In the genomic region with DNA sequence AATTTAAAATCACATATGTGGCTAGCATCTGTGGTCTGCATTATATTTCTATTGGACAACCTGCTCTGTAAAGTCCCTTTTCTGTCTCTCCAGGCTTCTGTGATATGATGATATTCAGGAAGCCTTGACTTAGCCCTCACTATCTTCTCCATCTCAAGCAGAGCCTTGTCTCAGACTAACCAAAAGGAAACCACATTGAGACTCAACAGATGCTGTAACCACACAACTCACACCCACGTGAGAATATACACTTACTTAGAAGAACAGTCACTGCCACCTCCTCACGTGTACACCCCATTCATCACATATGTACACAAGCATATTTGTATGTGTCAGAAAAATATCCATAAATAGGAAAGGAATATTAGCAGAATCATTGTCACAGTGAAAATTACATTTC, we compare ENCODE assay signal across 12 cellular contexts. TPM values are rescaled to one million over a fixed set of nuclear protein-coding genes. Genes with fewer than 3 reads are reported as not detected.
A peak's percentile ranks its signal among the peaks of the same experiment; 100 is the strongest.
DNase-seq lines count a peak whose midpoint lies in the region; ATAC-seq and TF ChIP-seq lines count a peak whose summit lies in the region.
"Had no signal": no experiment of that assay in that cellular context is flagged by ENCODE, and none has a peak within 500 bp of the region (broad histone marks: within the 10 kb centered on the region; RNA-seq: fewer than 3 reads in every experiment).

No MANE protein-coding gene starts in this region.

- H3K9me3 Mint-ChIP-seq in effector memory CD8-positive, alpha-beta T cell, result no peaks in the 10 kb centered on the region

- H3K27ac Mint-ChIP-seq in effector memory CD8-positive, alpha-beta T cell, result no peak overlapping the region
- H3K27ac Mint-ChIP-seq: naive B cell had no signal

- no peaks in the 10 kb centered on the region for H3K36me3 ChIP-seq in heart left ventricle
- no peaks in the 10 kb centered on the region for H3K36me3 ChIP-seq in ascending aorta

- peaks cover 0 to 6% (median 0%) of the 10 kb centered on the region in 12 donors for H3K4me1 ChIP-seq in heart left ventricle
- H3K4me1 ChIP-seq in ascending aorta, result no peaks in the 10 kb centered on the region

- peak; percentile 8 to 25 (median 22) for DNase-seq in effector memory CD8-positive, alpha-beta T cell
- DNase-seq in cardiac septum (ENCODE audit: low spot score) (no peak), heart left ventricle (no peak), ascending aorta (ENCODE audit: low spot score in 2 of 2) (no peak), GM20000 (ENCODE audit: low spot score) (no peak)
- DNase-seq: erythroblast, naive B cell had no signal

- H3K27me3 ChIP-seq in heart left ventricle, result peaks cover 0 to 9% (median 0%) of the 10 kb centered on the region in 9 donors
- no peaks in the 10 kb centered on the region for H3K27me3 ChIP-seq in ascending aorta

- H3K27ac ChIP-seq in heart left ventricle (peak overlapping the region in 1 of 12 donors; percentile 65), ascending aorta (no peak overlapping the region)

- intact Hi-C loops in cardiac septum (cut with DNase I), result no loop called here
- intact Hi-C loops in heart left ventricle (cut with DNase I), result no loop called here
- intact Hi-C loops in ascending aorta (cut with DNase I), result no loop called here

- H3K27me3 Mint-ChIP-seq in effector memory CD8-positive, alpha-beta T cell, result peaks cover 44 to 47% of the 10 kb centered on the region in 2 donors

- WGBS in heart left ventricle, 4 donors, result 25 to 40% (median 32%) methylated on average over 2 of the region's 2 CpGs

- H3K9me3 ChIP-seq in heart left ventricle, result no peaks in the 10 kb centered on the region
- no peaks in the 10 kb centered on the region for H3K9me3 ChIP-seq in ascending aorta

- TF ChIP-seq POLR2A in heart left ventricle (IDR thresholded peaks at IDR 0.05), result no peak

- H3K4me1 Mint-ChIP-seq in effector memory CD8-positive, alpha-beta T cell (ENCODE audit: low read depth in 2 of 2), result peaks cover 18 to 24% of the 10 kb centered on the region in 2 donors
- H3K4me1 Mint-ChIP-seq: naive B cell had no signal

- no peak overlapping the region for H3K4me3 ChIP-seq in heart left ventricle
- H3K4me3 ChIP-seq in ascending aorta, result no peak overlapping the region

- H3K4me3 Mint-ChIP-seq in effector memory CD8-positive, alpha-beta T cell, result no peak overlapping the region
- H3K4me3 Mint-ChIP-seq: naive B cell had no signal

- peak; percentile 96 for ATAC-seq in GM18502 (IDR thresholded peaks at IDR 0.05; ENCODE audit: poor library complexity, unreplicated experiment)
- ATAC-seq in GM19372 (IDR thresholded peaks at IDR 0.05; ENCODE audit: low read depth, unreplicated experiment), result peak; percentile 76
- ATAC-seq in HG03521 (IDR thresholded peaks at IDR 0.05; ENCODE audit: unreplicated experiment), result peak; percentile 74
- peak; percentile 97 for ATAC-seq in effector memory CD8-positive, alpha-beta T cell (replicated peaks)
- ATAC-seq in heart left ventricle, result no peak
- ATAC-seq: Panc1 had no signal

- H3K36me3 Mint-ChIP-seq in effector memory CD8-positive, alpha-beta T cell (ENCODE audit: insufficient read depth), result no peaks in the 10 kb centered on the region
- H3K36me3 Mint-ChIP-seq: naive B cell had no signal

- no peak for TF ChIP-seq CTCF in heart left ventricle (IDR thresholded peaks at IDR 0.05)
- no peak for TF ChIP-seq CTCF in ascending aorta (IDR thresholded peaks at IDR 0.05)
- TF ChIP-seq CTCF in GM20000 (IDR thresholded peaks at IDR 0.05; ENCODE audit: extremely low read depth, missing control alignments), result no peak

RNA-seq across cellular contexts. Expression of gene HTR4, which starts 33.6 kb away (rescaled TPM):
- total RNA-seq in cardiac septum, result 0.70 TPM
- 1 to 10 TPM in 1 of 9 donors, under 1 TPM in 4, not detected in 4; 0.23 to 1.6 (median 0.35) TPM for total RNA-seq in heart left ventricle
- under 1 TPM; 0.11 to 0.22 TPM for polyA plus RNA-seq in heart left ventricle
- 0.21 TPM for total RNA-seq in ascending aorta
- total RNA-seq: astrocyte had no signal

Comparison
In these comparisons a context has a peak if more than half of its experiments do, and no peak if none do; other contexts are left out.
1. ATAC-seq: peak in GM18502 (single experiment), GM19372 (single experiment), HG03521 (single experiment) and effector memory CD8-positive, alpha-beta T cell (single experiment); none in heart left ventricle (0 of 4).
2. DNase-seq: peak in effector memory CD8-positive, alpha-beta T cell (3 of 3); none in cardiac septum (single experiment), heart left ventricle (0 of 5), ascending aorta (0 of 2) and GM20000 (single experiment).